16 cellular contexts compared by ENCODE assay signal in genomic region chr14:20848955-20849570, GRCh38. TPM values are rescaled to one million over a fixed set of nuclear protein-coding genes. Genes with fewer than 3 reads are reported as not detected.
A peak's percentile ranks its signal among the peaks of the same experiment; 100 is the strongest.
DNase-seq lines count a peak whose midpoint lies in the region; ATAC-seq and TF ChIP-seq lines count a peak whose summit lies in the region.
"Had no signal": no experiment of that assay in that cellular context is flagged by ENCODE, and none has a peak within 500 bp of the region (broad histone marks: within the 10 kb centered on the region; RNA-seq: fewer than 3 reads in every experiment).

No MANE protein-coding gene starts in this region.

- peak overlapping the region; percentile 11 for H3K56ac ChIP-seq in mesendoderm (ENCODE audit: low read length)

- DNase-seq in NOMO-1 treated with DMSO at 0.1 percent for 48 hours (lab: John Stamatoyannopoulos, UW; ENCODE audit: unreplicated experiment) (peak; percentile 29), NOMO-1 treated with dmso at 0.1 percent for 144 hours (lab: John Stamatoyannopoulos, UW; ENCODE audit: unreplicated experiment) (no peak), mesendoderm (no peak), type B pancreatic cell (ENCODE audit: extremely low spot score, unreplicated experiment) (no peak), activated gamma-delta T cell treated with Interleukin-2 at 50 U/mL for 16 hours (no peak), erythroblast (lab: John Stamatoyannopoulos, UW) (no peak)
- no peak for DNase-seq in naive thymus-derived CD8-positive, alpha-beta T cell
- DNase-seq: activated CD4-positive, alpha-beta memory T cell treated with anti-CD3 and anti-CD28 coated beads for 36 hours; NCI-H1417 treated with DMSO at 0.1 percent for 48 hours; NCI-H446 treated with DMSO at 0.1 percent for 48 hours had no signal

- no peak overlapping the region for H3K4ac ChIP-seq in mesendoderm (ENCODE audit: low read depth, low read length)

- H4K5ac ChIP-seq in mesendoderm (ENCODE audit: low read length) = no peak overlapping the region

- no peak overlapping the region for H3K9ac ChIP-seq in mesendoderm (ENCODE audit: low read length)

- no peaks in the 10 kb centered on the region for H3K79me2 ChIP-seq in mesendoderm (ENCODE audit: control insufficient read depth, insufficient read depth, low read length)

- H3K27me3 ChIP-seq in mesendoderm (ENCODE audit: insufficient read depth, low read length, poor library complexity) = no peaks in the 10 kb centered on the region

- H3K79me1 ChIP-seq in mesendoderm (ENCODE audit: low read length) = no peaks in the 10 kb centered on the region

- H3K27me3 Mint-ChIP-seq in dendritic cell treated with granulocyte-macrophage colony-stimulating factor and Interleukin-4, amounts not matched to agents 40 ng/mL and 50 ng/mL, for 4 days = no peaks in the 10 kb centered on the region
- H3K27me3 Mint-ChIP-seq in type B pancreatic cell = no peaks in the 10 kb centered on the region
- peaks cover 0 to 13% (median 4%) of the 10 kb centered on the region in 5 donors for H3K27me3 Mint-ChIP-seq in naive thymus-derived CD8-positive, alpha-beta T cell

- no peak overlapping the region for H3K27ac ChIP-seq in mesendoderm (ENCODE audit: low read depth, low read length)
- H3K27ac ChIP-seq: RWPE1 had no signal

- H3K4me1 Mint-ChIP-seq in dendritic cell treated with granulocyte-macrophage colony-stimulating factor and Interleukin-4, amounts not matched to agents 40 ng/mL and 50 ng/mL, for 4 days (ENCODE audit: low read depth) = peaks cover 35% of the 10 kb centered on the region
- peaks cover 4% of the 10 kb centered on the region for H3K4me1 Mint-ChIP-seq in type B pancreatic cell (ENCODE audit: unreplicated experiment)
- H3K4me1 Mint-ChIP-seq in naive thymus-derived CD8-positive, alpha-beta T cell = peaks cover 0 to 5% (median 0%) of the 10 kb centered on the region in 4 donors

- H3K36me3 Mint-ChIP-seq in dendritic cell treated with granulocyte-macrophage colony-stimulating factor and Interleukin-4, amounts not matched to agents 40 ng/mL and 50 ng/mL, for 4 days (ENCODE audit: low read depth) = no peaks in the 10 kb centered on the region
- H3K36me3 Mint-ChIP-seq in type B pancreatic cell = no peaks in the 10 kb centered on the region
- H3K36me3 Mint-ChIP-seq in naive thymus-derived CD8-positive, alpha-beta T cell = no peaks in the 10 kb centered on the region
- H3K36me3 Mint-ChIP-seq: activated CD4-positive, alpha-beta memory T cell treated with anti-CD3 and anti-CD28 coated beads for 36 hours had no signal

- H3K27ac Mint-ChIP-seq in dendritic cell treated with granulocyte-macrophage colony-stimulating factor and Interleukin-4, amounts not matched to agents 40 ng/mL and 50 ng/mL, for 4 days = peak overlapping the region; percentile 72
- peak overlapping the region; percentile 21 for H3K27ac Mint-ChIP-seq in type B pancreatic cell
- no peak overlapping the region for H3K27ac Mint-ChIP-seq in naive thymus-derived CD8-positive, alpha-beta T cell
- H3K27ac Mint-ChIP-seq: activated CD4-positive, alpha-beta memory T cell treated with anti-CD3 and anti-CD28 coated beads for 36 hours; activated T-helper 2 cell treated with anti-CD3 and anti-CD28 coated beads, Interferon-gamma antibody, Interleukin-2, Interleukin-4, amounts not matched to agents 10 μg/mL and 5 μg/mL and 100 μg/mL, durations not matched to agents 14 hours and 24 hours and 36 hours had no signal

- H4K8ac ChIP-seq in mesendoderm (ENCODE audit: low read depth, low read length) = no peak overlapping the region

- no peak overlapping the region for H3K4me3 ChIP-seq in mesendoderm (ENCODE audit: low read length)
- H3K4me3 ChIP-seq: skin epidermis had no signal

- no peaks in the 10 kb centered on the region for H3K4me1 ChIP-seq in mesendoderm (ENCODE audit: control insufficient read depth, low read depth, low read length)

- no peak for TF ChIP-seq POLR2A in erythroblast (IDR thresholded peaks at IDR 0.05; ENCODE audit: low read length)

- H2AK5ac ChIP-seq in mesendoderm (ENCODE audit: low read length) = no peak overlapping the region

- POLR2A ChIA-PET in naive thymus-derived CD8-positive, alpha-beta T cell (lab: Charles Lee) = no interaction called here

- intact Hi-C loops in dendritic cell treated with granulocyte-macrophage colony-stimulating factor and Interleukin-4, amounts not matched to agents 40 ng/mL and 50 ng/mL, for 4 days (cut with micrococcal nuclease) = loop anchor here (5.0 kb wide), 1 partner anchor 67 kb away; the partner anchor contains the start of gene RNASE6

- no peak overlapping the region for H2BK15ac ChIP-seq in mesendoderm (replicated peaks; ENCODE audit: low read depth)

- H3K36me3 ChIP-seq in mesendoderm (ENCODE audit: control insufficient read depth, insufficient read depth, low read length) = no peaks in the 10 kb centered on the region

- no CpG with 5 or more reads among the region's 4 CpGs for WGBS in mesendoderm (ENCODE audit: extremely low coverage, insufficient coverage, low lambda C conversion rate)

- no peak for TF ChIP-seq CTCF in type B pancreatic cell (conservative IDR thresholded peaks at IDR 0.05)

- no peak overlapping the region for H2BK5ac ChIP-seq in mesendoderm (ENCODE audit: low read length)

- no peak for ATAC-seq in naive thymus-derived CD8-positive, alpha-beta T cell

- no peak overlapping the region for H2BK120ac ChIP-seq in mesendoderm (ENCODE audit: low read depth, low read length)

- no peak overlapping the region for H3K23ac ChIP-seq in mesendoderm (ENCODE audit: low read length)

- no peak overlapping the region for H3K18ac ChIP-seq in mesendoderm (ENCODE audit: low read length)

- no peak overlapping the region for H3K4me3 Mint-ChIP-seq in dendritic cell treated with granulocyte-macrophage colony-stimulating factor and Interleukin-4, amounts not matched to agents 40 ng/mL and 50 ng/mL, for 4 days
- H3K4me3 Mint-ChIP-seq in type B pancreatic cell = peak overlapping the region; percentile 46
- H3K4me3 Mint-ChIP-seq in naive thymus-derived CD8-positive, alpha-beta T cell = no peak overlapping the region
- H3K4me3 Mint-ChIP-seq: activated CD4-positive, alpha-beta memory T cell treated with anti-CD3 and anti-CD28 coated beads for 36 hours had no signal

- no peaks in the 10 kb centered on the region for H3K9me3 Mint-ChIP-seq in dendritic cell treated with granulocyte-macrophage colony-stimulating factor and Interleukin-4, amounts not matched to agents 40 ng/mL and 50 ng/mL, for 4 days
- H3K9me3 Mint-ChIP-seq in type B pancreatic cell = no peaks in the 10 kb centered on the region
- no peaks in the 10 kb centered on the region for H3K9me3 Mint-ChIP-seq in naive thymus-derived CD8-positive, alpha-beta T cell
- H3K9me3 Mint-ChIP-seq: activated CD4-positive, alpha-beta memory T cell treated with anti-CD3 and anti-CD28 coated beads for 36 hours; activated T-helper 2 cell treated with anti-CD3 and anti-CD28 coated beads, Interferon-gamma antibody, Interleukin-2, Interleukin-4, amounts not matched to agents 10 μg/mL and 5 μg/mL and 100 μg/mL, durations not matched to agents 14 hours and 24 hours and 36 hours had no signal

- no peak overlapping the region for H3K4me2 ChIP-seq in mesendoderm (ENCODE audit: low read length)

RNA-seq across cellular contexts. Expression of gene RNASE3, which starts 42.1 kb away (rescaled TPM):
- not detected for polyA plus RNA-seq in mesendoderm (2013, experiment 1 of 2)
- not detected for polyA plus RNA-seq in mesendoderm (2013, experiment 2 of 2)
- not detected in 2 replicates for total RNA-seq in type B pancreatic cell (ENCODE audit: low replicate concordance)
- not detected for total RNA-seq in naive thymus-derived CD8-positive, alpha-beta T cell
- polyA plus RNA-seq in naive thymus-derived CD8-positive, alpha-beta T cell = not detected
- total RNA-seq: activated CD4-positive, alpha-beta memory T cell treated with anti-CD3 and anti-CD28 coated beads for 36 hours; activated T-helper 2 cell treated with anti-CD3 and anti-CD28 coated beads, Interferon-gamma antibody, Interleukin-2, Interleukin-4, amounts not matched to agents 10 μg/mL and 5 μg/mL and 100 μg/mL, durations not matched to agents 14 hours and 24 hours and 36 hours; glomerular endothelial cell had no signal
- polyA plus RNA-seq: neural cell had no signal

RNA-seq across cellular contexts. Expression of gene RNASE1, which starts 46.4 kb away (rescaled TPM):
- polyA plus RNA-seq in mesendoderm (2013, experiment 1 of 2) = 0.55 TPM
- polyA plus RNA-seq in mesendoderm (2013, experiment 2 of 2) = 0.69 TPM
- total RNA-seq in type B pancreatic cell (ENCODE audit: low replicate concordance) = 476 and 793 TPM in 2 replicates
- 10 to 100 TPM in 1 of 2 experiments, 1 to 10 TPM in 1; 5.6 to 10.3 TPM for total RNA-seq in naive thymus-derived CD8-positive, alpha-beta T cell
- polyA plus RNA-seq in naive thymus-derived CD8-positive, alpha-beta T cell = not detected
- total RNA-seq: activated CD4-positive, alpha-beta memory T cell treated with anti-CD3 and anti-CD28 coated beads for 36 hours; activated T-helper 2 cell treated with anti-CD3 and anti-CD28 coated beads, Interferon-gamma antibody, Interleukin-2, Interleukin-4, amounts not matched to agents 10 μg/mL and 5 μg/mL and 100 μg/mL, durations not matched to agents 14 hours and 24 hours and 36 hours had no signal
- polyA plus RNA-seq: neural cell had no signal

Comparison
In these comparisons a context has a peak if more than half of its experiments do, and no peak if none do; other contexts are left out.
1. H3K27ac Mint-ChIP-seq: peak in dendritic cell treated with granulocyte-macrophage colony-stimulating factor and Interleukin-4, amounts not matched to agents 40 ng/mL and 50 ng/mL, for 4 days (single experiment) and type B pancreatic cell (single experiment); none in naive thymus-derived CD8-positive, alpha-beta T cell (0 of 10).
2. RNA of gene RNASE1, which starts 46.4 kb away (total RNA-seq): 476 to 793 TPM in type B pancreatic cell; 5.6 to 10.3 TPM in naive thymus-derived CD8-positive, alpha-beta T cell; every median in the first group is over 10 times any median in the second.